16 cellular contexts compared by ENCODE assay signal in the genomic region with DNA sequence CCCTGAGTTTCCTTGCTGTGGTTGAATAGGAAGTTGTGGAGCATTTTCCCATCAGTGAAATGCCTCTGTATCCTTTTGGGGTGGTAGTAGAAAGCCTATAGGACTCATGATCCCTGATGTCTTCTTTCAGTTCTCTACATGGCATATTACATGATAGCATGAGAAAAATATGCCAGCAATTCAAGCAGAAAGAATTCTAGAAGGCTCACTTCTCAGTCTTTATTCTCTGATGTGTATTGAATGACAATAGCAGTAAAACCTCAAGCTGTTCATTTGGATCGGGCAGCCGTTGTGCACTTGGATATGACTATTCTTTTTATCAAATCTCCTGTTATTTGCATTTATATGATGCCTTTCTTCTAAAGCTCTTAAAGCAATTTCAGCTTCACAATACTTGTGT.
"Had no signal": no experiment of that assay in that cellular context is flagged by ENCODE, and none has a peak within 500 bp of the region (broad histone marks: within the 10 kb centered on the region; RNA-seq: fewer than 3 reads in every experiment).

No MANE protein-coding gene starts in this region.

- H3K4me3 ChIP-seq: ascending aorta, esophagus muscularis mucosa, lower lobe of right lung, tibial nerve, uterus had no signal

- H3K27me3 Mint-ChIP-seq: dendritic cell treated with granulocyte-macrophage colony-stimulating factor and Interleukin-4, amounts not matched to agents 40 ng/mL and 50 ng/mL, for 4 days; natural killer cell treated with Interleukin-12 subunit alpha and Interleukin-12 subunit beta and Interleukin-15 and Interleukin-18, amount 100 ng/mL, for 72 hours had no signal

- H3K9me3 Mint-ChIP-seq: dendritic cell treated with granulocyte-macrophage colony-stimulating factor and Interleukin-4, amounts not matched to agents 40 ng/mL and 50 ng/mL, for 4 days had no signal

- H3K4me1 ChIP-seq: esophagus muscularis mucosa, lower lobe of right lung, tibial nerve, uterus had no signal

- DNase-seq: activated CD8-positive, alpha-beta memory T cell treated with anti-CD3 and anti-CD28 coated beads for 24 hours; activated CD8-positive, alpha-beta memory T cell treated with anti-CD3 and anti-CD28 coated beads, Interleukin-2, amount 50 U/mL, for 48 hours; effector CD8-positive, alpha-beta T cell; left cardiac atrium; lower lobe of right lung; occipital lobe; retina; stimulated activated CD4-positive, alpha-beta T cell treated with anti-CD3 and anti-CD28 coated beads, Interleukin-2, amount 100 ng/mL, for 24 hours; stimulated activated naive CD4-positive, alpha-beta T cell treated with Interleukin-2 at 50 U/mL for 16 hours; uterus had no signal

- H3K36me3 Mint-ChIP-seq: natural killer cell treated with Interleukin-12 subunit alpha and Interleukin-12 subunit beta and Interleukin-15 and Interleukin-18, amount 100 ng/mL, for 72 hours had no signal

- H3K9me3 ChIP-seq: ascending aorta, esophagus muscularis mucosa, lower lobe of right lung, tibial nerve, uterus had no signal

- H3K4me3 Mint-ChIP-seq: dendritic cell treated with granulocyte-macrophage colony-stimulating factor and Interleukin-4, amounts not matched to agents 40 ng/mL and 50 ng/mL, for 4 days; natural killer cell treated with Interleukin-12 subunit alpha and Interleukin-12 subunit beta and Interleukin-15 and Interleukin-18, amount 100 ng/mL, for 72 hours had no signal

- H3K27ac Mint-ChIP-seq: dendritic cell treated with granulocyte-macrophage colony-stimulating factor and Interleukin-4, amounts not matched to agents 40 ng/mL and 50 ng/mL, for 4 days; natural killer cell treated with Interleukin-12 subunit alpha and Interleukin-12 subunit beta and Interleukin-15 and Interleukin-18, amount 100 ng/mL, for 72 hours had no signal

- H3K27ac ChIP-seq: ascending aorta, esophagus muscularis mucosa, lower lobe of right lung, tibial nerve, uterus had no signal

- ATAC-seq: activated CD4-positive, CD25-positive, alpha-beta regulatory T cell treated with anti-CD3 and anti-CD28 coated beads, Interleukin-2, amount 50 U/mL, for 24 hours; left cardiac atrium; lower lobe of right lung; natural killer cell treated with Interleukin-12 subunit alpha and Interleukin-12 subunit beta and Interleukin-15 and Interleukin-18, amount 100 ng/mL, for 72 hours had no signal

- H3K36me3 ChIP-seq: ascending aorta, esophagus muscularis mucosa, lower lobe of right lung, tibial nerve, uterus had no signal

- H3K27me3 ChIP-seq: ascending aorta, esophagus muscularis mucosa, tibial nerve, uterus had no signal
